2 cellular contexts compared by ENCODE assay signal in genomic region chr4:24794916-24795665, GRCh38.
TF ChIP-seq lines count a peak whose summit lies in the region.

Gene SOD3, plus strand, starts transcription at chr4:24795573. Its CDS starts 3,949 bp downstream, at chr4:24799522.

TF ChIP-seq in IMR-90, 13 proteins besides CTCF, POLR2A, EP300 and RAD21:
- no peak for TF ChIP-seq FOS (IDR thresholded peaks at IDR 0.05; ENCODE audit: low read depth, low read length)
- TF ChIP-seq MAZ (IDR thresholded peaks at IDR 0.05; ENCODE audit: borderline replicate concordance, low read depth, low read length): peak; percentile 87; the same call in 1 of the 2 replicates

TF ChIP-seq in HepG2, 621 proteins besides CTCF, POLR2A, EP300 and RAD21:
- TF ChIP-seq ZNF629 (CRISPR knock-in tag; conservative IDR thresholded peaks at IDR 0.05) (peak; percentile 51; the same call in 1 of the 2 replicates), THYN1 (CRISPR knock-in tag; IDR thresholded peaks at IDR 0.05; ENCODE audit: borderline replicate concordance, low read depth) (no peak), LCORL (IDR thresholded peaks at IDR 0.05) (no peak), LCORL (CRISPR knock-in tag; IDR thresholded peaks at IDR 0.05) (peak; percentile 52; the same call in 1 of the 2 replicates), TEAD3 (CRISPR knock-in tag; optimal IDR thresholded peaks at IDR 0.05; ENCODE audit: borderline replicate concordance) (peak; percentile 24), ARID5B (CRISPR knock-in tag; IDR thresholded peaks at IDR 0.05) (0 out of 2 replicates have a peak, but pooled peaks have one; percentile 10), ZNF639 (CRISPR knock-in tag; conservative IDR thresholded peaks at IDR 0.05) (no peak), ZMYM4 (CRISPR knock-in tag; IDR thresholded peaks at IDR 0.05) (peak; percentile 20; the same call in 1 of the 2 replicates), ZBTB21 (CRISPR knock-in tag; IDR thresholded peaks at IDR 0.05) (peak; percentile 40; the same call in 1 of the 2 replicates)
